ENCODE assay signal across 22 cellular contexts in genomic region chr6:158051968-158052367, GRCh38.
"Had no signal": no experiment of that assay in that cellular context is flagged by ENCODE, and none has a peak within 500 bp of the region (broad histone marks: within the 10 kb centered on the region; RNA-seq: fewer than 3 reads in every experiment).

No MANE protein-coding gene starts in this region.

- H3K27me3 Mint-ChIP-seq: naive thymus-derived CD4-positive, alpha-beta T cell; natural killer cell treated with Interleukin-12 subunit alpha and Interleukin-12 subunit beta and Interleukin-15 and Interleukin-18, amount 100 ng/mL, for 72 hours; progenitor cell of endocrine pancreas; stimulated activated naive CD8-positive, alpha-beta T cell treated with anti-CD3 and anti-CD28 coated beads, Interleukin-15, Interleukin-2, amounts not matched to agents 100 ng/mL and 50 ng/mL, for 24 hours had no signal

- H3K27ac Mint-ChIP-seq: mesothelial cell of epicardium; natural killer cell treated with Interleukin-12 subunit alpha and Interleukin-12 subunit beta and Interleukin-15 and Interleukin-18, amount 100 ng/mL, for 72 hours; progenitor cell of endocrine pancreas; stimulated activated naive CD8-positive, alpha-beta T cell treated with anti-CD3 and anti-CD28 coated beads, Interleukin-15, Interleukin-2, amounts not matched to agents 100 ng/mL and 50 ng/mL, for 24 hours had no signal

- H3K9me3 ChIP-seq: left ventricle myocardium inferior, mucosa of descending colon, ovary, right atrium auricular region, suprapubic skin, thoracic aorta, tibial artery, upper lobe of right lung had no signal

- DNase-seq: islet precursor cell; mesendoderm; mucosa of descending colon; naive thymus-derived CD4-positive, alpha-beta T cell; ovary; stimulated activated CD4-positive, alpha-beta T cell treated with anti-CD3 and anti-CD28 coated beads, Interleukin-12 subunit alpha, Interleukin-12 subunit beta, amount 100 ng/mL, for 4 hours; stimulated activated CD4-positive, alpha-beta T cell treated with anti-CD3 and anti-CD28 coated beads, Interleukin-15, amount 100 ng/mL, for 24 hours; stimulated activated CD4-positive, alpha-beta T cell treated with anti-CD3 and anti-CD28 coated beads, Interleukin-2, amount 100 ng/mL, for 24 hours; stimulated activated CD4-positive, alpha-beta T cell treated with anti-CD3 and anti-CD28 coated beads, Interleukin-4, amount 100 ng/mL, for 1 hour; stimulated activated naive CD4-positive, alpha-beta T cell; tibial artery; trophoblast cell had no signal

- H3K9me3 Mint-ChIP-seq: mesothelial cell of epicardium; stimulated activated naive CD8-positive, alpha-beta T cell treated with anti-CD3 and anti-CD28 coated beads, Interleukin-15, Interleukin-2, amounts not matched to agents 100 ng/mL and 50 ng/mL, for 24 hours had no signal

- H3K4me3 Mint-ChIP-seq: mesothelial cell of epicardium; naive thymus-derived CD4-positive, alpha-beta T cell; natural killer cell treated with Interleukin-12 subunit alpha and Interleukin-12 subunit beta and Interleukin-15 and Interleukin-18, amount 100 ng/mL, for 72 hours; stimulated activated naive CD8-positive, alpha-beta T cell treated with anti-CD3 and anti-CD28 coated beads, Interleukin-15, Interleukin-2, amounts not matched to agents 100 ng/mL and 50 ng/mL, for 24 hours had no signal

- ATAC-seq: mucosa of descending colon; naive thymus-derived CD4-positive, alpha-beta T cell; natural killer cell treated with Interleukin-12 subunit alpha and Interleukin-12 subunit beta and Interleukin-15 and Interleukin-18, amount 100 ng/mL, for 72 hours; sciatic nerve; upper lobe of right lung had no signal
